ENCODE assay signal across 8 cellular contexts in genomic region chr2:197293252-197294007, GRCh38. TPM values are rescaled to one million over a fixed set of nuclear protein-coding genes. Genes with fewer than 3 reads are reported as not detected.
A peak's percentile ranks its signal among the peaks of the same experiment; 100 is the strongest.
DNase-seq lines count a peak whose midpoint lies in the region; ATAC-seq and TF ChIP-seq lines count a peak whose summit lies in the region.

No MANE protein-coding gene starts in this region.

- H3K23ac ChIP-seq in H9 (ENCODE audit: insufficient read length, low read depth, low read length), result no peak overlapping the region

- H3K4me3 Mint-ChIP-seq in activated naive CD8-positive, alpha-beta T cell treated with anti-CD3 and anti-CD28 coated beads, Interleukin-2, amount 50 U/mL, for 24 hours, result peak overlapping the region; percentile 84
- no peak overlapping the region for H3K4me3 Mint-ChIP-seq in H9

- TF ChIP-seq CTCF in gastrocnemius medialis (IDR thresholded peaks at IDR 0.05 in 4 of 5, conservative IDR thresholded peaks at IDR 0.05 in 1 of 5) (no peak), testis (IDR thresholded peaks at IDR 0.05) (no peak), H9 (conservative IDR thresholded peaks at IDR 0.05) (no peak)

- WGBS in testis, 2 donors, result 65 to 80% methylated on average over 5 of the region's 5 CpGs
- WGBS in H9 (ENCODE audit: extremely low coverage, insufficient read length, low lambda C conversion rate), result no CpG with 5 or more reads among the region's 5 CpGs

- no peak overlapping the region for H3T11ph ChIP-seq in H9 (ENCODE audit: low read length)

- no peak overlapping the region for H2BK12ac ChIP-seq in H9 (ENCODE audit: insufficient read length, low read depth, low read length)

- peak overlapping the region; percentile 97 for H3K27ac Mint-ChIP-seq in activated naive CD8-positive, alpha-beta T cell treated with anti-CD3 and anti-CD28 coated beads, Interleukin-2, amount 50 U/mL, for 24 hours
- H3K27ac Mint-ChIP-seq in H9, result no peak overlapping the region

- H3K4me3 ChIP-seq in gastrocnemius medialis (no peak overlapping the region), testis (no peak overlapping the region)

- no peak overlapping the region for H4K8ac ChIP-seq in H9 (replicated peaks; ENCODE audit: insufficient read length, low read depth, low read length)

- DNase-seq in activated CD4-positive, alpha-beta T cell treated with anti-CD3 and anti-CD28 coated beads for 48 hours, result peak; percentile 44
- DNase-seq in activated CD4-positive, alpha-beta T cell treated with anti-CD3 and anti-CD28 coated beads for 1 hour, result no peak
- DNase-seq in activated naive CD8-positive, alpha-beta T cell treated with anti-CD3 and anti-CD28 coated beads, Interleukin-2, amount 50 U/mL, for 24 hours, result no peak
- DNase-seq in gastrocnemius medialis (no peak), testis (no peak), H9 (no peak), middle frontal gyrus (ENCODE audit: extremely low spot score, low spot score) (no peak)

- H2BK15ac ChIP-seq in H9 (ENCODE audit: low read depth, low read length), result no peak overlapping the region

- H2BK120ac ChIP-seq in H9 (ENCODE audit: low read depth, low read length, poor library complexity, severe bottlenecking), result no peak overlapping the region

- no peak overlapping the region for H2AFZ ChIP-seq in H9 (ENCODE audit: low read length)

- intact Hi-C loops in gastrocnemius medialis (cut with DNase I; ENCODE audit: low total_unique reads), result no loop called here
- intact Hi-C loops in testis (cut with DNase I; ENCODE audit: low total_unique reads), result no loop called here

- no peak overlapping the region for H3K14ac ChIP-seq in H9 (ENCODE audit: insufficient read depth, low read length)

- in situ Hi-C loops in gastrocnemius medialis (cut with MboI; ENCODE audit: low sequenced_read_pairs in 4 of 4), result no loop called here

- H3K27ac ChIP-seq in gastrocnemius medialis, result no peak overlapping the region
- H3K27ac ChIP-seq in testis, result no peak overlapping the region
- H3K27ac ChIP-seq in H9 (ENCODE audit: insufficient read length, low read depth, low read length), result no peak overlapping the region

- H3K4me1 Mint-ChIP-seq in activated naive CD8-positive, alpha-beta T cell treated with anti-CD3 and anti-CD28 coated beads, Interleukin-2, amount 50 U/mL, for 24 hours, result peaks cover 93% of the 10 kb centered on the region
- no peaks in the 10 kb centered on the region for H3K4me1 Mint-ChIP-seq in H9

- H3K18ac ChIP-seq in H9 (ENCODE audit: insufficient read length, low read depth, low read length), result no peak overlapping the region

- no peak overlapping the region for H3K4ac ChIP-seq in H9 (ENCODE audit: low read depth, low read length)

- TF ChIP-seq POLR2A in gastrocnemius medialis (IDR thresholded peaks at IDR 0.05) (no peak), testis (IDR thresholded peaks at IDR 0.05) (no peak)

- H3K79me1 ChIP-seq in H9 (ENCODE audit: insufficient read depth, low read depth, low read length, poor library complexity, severe bottlenecking), result no peaks in the 10 kb centered on the region

- H3K9me3 ChIP-seq in gastrocnemius medialis (no peaks in the 10 kb centered on the region), testis (no peaks in the 10 kb centered on the region), H9 (ENCODE audit: control insufficient read depth, low read depth, low read length) (no peaks in the 10 kb centered on the region)

- H3K9ac ChIP-seq in H9 (ENCODE audit: extremely low read depth, insufficient read length, low read length), result no peak overlapping the region

- H3K36me3 ChIP-seq in gastrocnemius medialis (no peaks in the 10 kb centered on the region), testis (ENCODE audit: low read depth, missing control alignments) (no peaks in the 10 kb centered on the region)

- no peak overlapping the region for H3K56ac ChIP-seq in H9 (ENCODE audit: insufficient read length, low read depth, low read length)

- no peak overlapping the region for H2BK5ac ChIP-seq in H9 (ENCODE audit: insufficient read length, low read length)

- no peaks in the 10 kb centered on the region for H3K79me2 ChIP-seq in H9 (ENCODE audit: insufficient read depth, low read length)

- no peak overlapping the region for H2AK5ac ChIP-seq in H9 (ENCODE audit: insufficient read length, low read length)

- H4K91ac ChIP-seq in H9 (ENCODE audit: insufficient read length, low read depth, low read length), result no peak overlapping the region

- H4K20me1 ChIP-seq in H9 (ENCODE audit: control insufficient read depth, insufficient read depth, insufficient read length), result no peaks in the 10 kb centered on the region

- peaks cover 7% of the 10 kb centered on the region in 2 donors for H3K4me1 ChIP-seq in gastrocnemius medialis
- H3K4me1 ChIP-seq in testis, result no peaks in the 10 kb centered on the region
- H3K4me1 ChIP-seq in H9 (ENCODE audit: insufficient read depth, low read length), result no peaks in the 10 kb centered on the region

- peak; percentile 15 for ATAC-seq in HG03520 (IDR thresholded peaks at IDR 0.05; ENCODE audit: unreplicated experiment)
- ATAC-seq in activated naive CD8-positive, alpha-beta T cell treated with anti-CD3 and anti-CD28 coated beads, Interleukin-2, amount 50 U/mL, for 24 hours, result peak; percentile 78
- peak; percentile 39 to 44 for ATAC-seq in gastrocnemius medialis

- H3K23me2 ChIP-seq in H9 (ENCODE audit: insufficient read length, low read depth, low read length, poor library complexity, severe bottlenecking), result no peaks in the 10 kb centered on the region

- peaks cover 4% of the 10 kb centered on the region for H3K9me3 Mint-ChIP-seq in activated naive CD8-positive, alpha-beta T cell treated with anti-CD3 and anti-CD28 coated beads, Interleukin-2, amount 50 U/mL, for 24 hours
- peaks cover 2 to 3% of the 10 kb centered on the region in 2 experiments; a peak in 2 of 5 replicates for H3K9me3 Mint-ChIP-seq in H9

- no peak overlapping the region for H4K5ac ChIP-seq in H9 (ENCODE audit: insufficient read length, low read depth, low read length)

- no peak overlapping the region for H2BK20ac ChIP-seq in H9 (ENCODE audit: low read depth, low read length, poor library complexity, severe bottlenecking)

- no peaks in the 10 kb centered on the region for H3K27me3 ChIP-seq in gastrocnemius medialis
- H3K27me3 ChIP-seq in testis, result no peaks in the 10 kb centered on the region
- no peaks in the 10 kb centered on the region for H3K27me3 ChIP-seq in H9 (ENCODE audit: insufficient read depth, low read length)

- H3K27me3 Mint-ChIP-seq in activated naive CD8-positive, alpha-beta T cell treated with anti-CD3 and anti-CD28 coated beads, Interleukin-2, amount 50 U/mL, for 24 hours, result no peaks in the 10 kb centered on the region
- no peaks in the 10 kb centered on the region for H3K27me3 Mint-ChIP-seq in H9 (ENCODE audit: low read depth)

- H3K36me3 Mint-ChIP-seq in activated naive CD8-positive, alpha-beta T cell treated with anti-CD3 and anti-CD28 coated beads, Interleukin-2, amount 50 U/mL, for 24 hours (ENCODE audit: low read depth), result peaks cover 35% of the 10 kb centered on the region
- H3K36me3 Mint-ChIP-seq in H9 (ENCODE audit: insufficient read depth in 1 of 3, low read depth in 3 of 3), result no peaks in the 10 kb centered on the region

- H3K4me2 ChIP-seq in H9 (ENCODE audit: insufficient read depth, insufficient read length, low read length), result no peak overlapping the region

RNA-seq across cellular contexts. Expression of gene ANKRD44, which starts 17.1 kb away (rescaled TPM):
- total RNA-seq in gastrocnemius medialis, result 1 to 10 TPM; 1.8 to 6.3 (median 3.0) TPM
- total RNA-seq in testis, result 10 to 100 TPM; 11.5 to 14.5 TPM
- polyA plus RNA-seq in testis (ENCODE audit: insufficient read depth, low read depth, low replicate concordance), result 11.2 TPM
- total RNA-seq in H9 (2021), result 1.8 and 1.9 TPM in 2 replicates

Comparison
In these comparisons a context has a peak if more than half of its experiments do, and no peak if none do; other contexts are left out.
1. ATAC-seq: peak in every context shown above with its lines; median percentile 78 in activated naive CD8-positive, alpha-beta T cell treated with anti-CD3 and anti-CD28 coated beads, Interleukin-2, amount 50 U/mL, for 24 hours; 42 in gastrocnemius medialis; 15 in HG03520.